Comparison of ENCODE assay signal across 12 cellular contexts in the genomic region with DNA sequence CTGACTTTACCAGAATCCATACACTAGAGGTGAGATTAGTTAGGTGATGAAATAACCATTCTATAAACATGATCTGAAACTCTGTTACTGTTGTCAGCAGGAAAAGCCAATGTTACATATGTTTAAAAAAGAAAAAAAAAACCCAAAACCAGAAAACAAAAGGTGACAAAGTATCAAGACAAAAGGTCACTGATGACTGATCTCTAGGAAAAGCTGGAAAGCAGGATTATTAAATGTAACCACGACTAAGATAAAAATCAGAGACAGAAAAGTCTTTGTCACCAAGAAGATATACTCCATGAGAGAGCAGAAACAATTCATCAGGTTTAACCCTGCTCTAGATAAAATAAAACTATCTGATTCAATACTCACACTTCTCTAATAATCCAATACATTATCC. TPM values are rescaled to one million over a fixed set of nuclear protein-coding genes. Genes with fewer than 3 reads are reported as not detected.
A peak's percentile ranks its signal among the peaks of the same experiment; 100 is the strongest.
DNase-seq lines count a peak whose midpoint lies in the region; ATAC-seq and TF ChIP-seq lines count a peak whose summit lies in the region.
"Had no signal": no experiment of that assay in that cellular context is flagged by ENCODE, and none has a peak within 500 bp of the region (broad histone marks: within the 10 kb centered on the region; RNA-seq: fewer than 3 reads in every experiment).

No MANE protein-coding gene starts in this region.

- H3K27ac ChIP-seq in subcutaneous abdominal adipose tissue (ENCODE audit: low read depth, low read length) = peak overlapping the region; percentile 28
- H3K27ac ChIP-seq: parathyroid adenoma had no signal

- no peaks in the 10 kb centered on the region for H3K9me3 Mint-ChIP-seq in activated naive CD4-positive, alpha-beta T cell treated with anti-CD3 and anti-CD28 coated beads, Interleukin-2, amount 50 U/mL, for 24 hours
- H3K9me3 Mint-ChIP-seq in WTC11 = no peaks in the 10 kb centered on the region
- no peaks in the 10 kb centered on the region for H3K9me3 Mint-ChIP-seq in immature natural killer cell

- no peaks in the 10 kb centered on the region for H3K9me3 ChIP-seq in subcutaneous abdominal adipose tissue (ENCODE audit: control insufficient read depth in 5 of 5, low read length in 5 of 5)

- H3K36me3 Mint-ChIP-seq in activated naive CD4-positive, alpha-beta T cell treated with anti-CD3 and anti-CD28 coated beads, Interleukin-2, amount 50 U/mL, for 24 hours = peaks cover 22% of the 10 kb centered on the region
- H3K36me3 Mint-ChIP-seq in WTC11 = peaks cover 65% of the 10 kb centered on the region
- H3K36me3 Mint-ChIP-seq in immature natural killer cell = peaks cover 11 to 36% (median 14%) of the 10 kb centered on the region in 3 donors

- ATAC-seq in WTC11 (no peak), HG03432 (IDR thresholded peaks at IDR 0.05; ENCODE audit: unreplicated experiment) (no peak), HG02610 (IDR thresholded peaks at IDR 0.05; ENCODE audit: unreplicated experiment) (no peak), HG02588 (IDR thresholded peaks at IDR 0.05; ENCODE audit: unreplicated experiment) (no peak)

- no peak for TF ChIP-seq CTCF in WTC11 (IDR thresholded peaks at IDR 0.05)

- peaks cover 42 to 62% (median 52%) of the 10 kb centered on the region in 5 donors for H3K36me3 ChIP-seq in subcutaneous abdominal adipose tissue (ENCODE audit: control insufficient read depth in 5 of 5, insufficient read depth in 5 of 5, low read length in 5 of 5)

- no peaks in the 10 kb centered on the region for H3K27me3 Mint-ChIP-seq in activated naive CD4-positive, alpha-beta T cell treated with anti-CD3 and anti-CD28 coated beads, Interleukin-2, amount 50 U/mL, for 24 hours
- H3K27me3 Mint-ChIP-seq in WTC11 (ENCODE audit: low read depth) (no peaks in the 10 kb centered on the region), immature natural killer cell (ENCODE audit: low read depth in 3 of 3) (peaks cover 10 to 14% (median 13%) of the 10 kb centered on the region in 3 donors)

- no peak for DNase-seq in activated naive CD4-positive, alpha-beta T cell (lab: John Stamatoyannopoulos, UW)
- no peak for DNase-seq in WTC11 (ENCODE audit: low spot score)
- DNase-seq in immature natural killer cell = no peak
- DNase-seq: mesendoderm; NK-92 treated with Interleukin-12 subunit alpha and Interleukin-12 subunit beta, amount 100 ng/mL, for 24 hours; SHP77 treated with DMSO at 0.1 percent for 48 hours had no signal

- no peak overlapping the region for H3K4me3 ChIP-seq in subcutaneous abdominal adipose tissue (ENCODE audit: low read depth in 1 of 5, low read length in 5 of 5)

- POLR2A ChIA-PET in WTC11 (lab: Charles Lee) = no interaction called here

- H3K4me1 Mint-ChIP-seq in activated naive CD4-positive, alpha-beta T cell treated with anti-CD3 and anti-CD28 coated beads, Interleukin-2, amount 50 U/mL, for 24 hours = peaks cover 70% of the 10 kb centered on the region
- H3K4me1 Mint-ChIP-seq in WTC11 = peaks cover 22% of the 10 kb centered on the region
- H3K4me1 Mint-ChIP-seq in immature natural killer cell = peaks cover 45 to 61% of the 10 kb centered on the region in 2 donors

- CTCF ChIA-PET in WTC11 (lab: Charles Lee) = interaction anchor here (0.6 to 1.0 kb wide), 2 partner anchors 39 to 175 kb away, joined by 3 read pairs; no protein-coding TSS in a partner anchor

- H3K4me1 ChIP-seq in subcutaneous abdominal adipose tissue (ENCODE audit: control insufficient read depth in 5 of 5, insufficient read depth in 5 of 5, low read length in 5 of 5) = peaks cover 11 to 32% (median 28%) of the 10 kb centered on the region in 5 donors
- H3K4me1 ChIP-seq: parathyroid adenoma had no signal

- no peak overlapping the region for H3K9ac ChIP-seq in subcutaneous abdominal adipose tissue (ENCODE audit: low read length in 5 of 5)
- H3K9ac ChIP-seq: parathyroid adenoma had no signal

- H3K4me3 Mint-ChIP-seq in activated naive CD4-positive, alpha-beta T cell treated with anti-CD3 and anti-CD28 coated beads, Interleukin-2, amount 50 U/mL, for 24 hours = peak overlapping the region; percentile 23
- H3K4me3 Mint-ChIP-seq in WTC11 (no peak overlapping the region), immature natural killer cell (peak overlapping the region in 1 of 5 donors; percentile 0)

- H3K27me3 ChIP-seq in subcutaneous abdominal adipose tissue (ENCODE audit: control insufficient read depth in 5 of 5, insufficient read depth in 4 of 5, low read length in 5 of 5) = peaks cover 0 to 4% (median 0%) of the 10 kb centered on the region in 5 donors

- peak overlapping the region; percentile 65 for H3K27ac Mint-ChIP-seq in activated naive CD4-positive, alpha-beta T cell treated with anti-CD3 and anti-CD28 coated beads, Interleukin-2, amount 50 U/mL, for 24 hours
- H3K27ac Mint-ChIP-seq in WTC11 = peak overlapping the region; percentile 45
- H3K27ac Mint-ChIP-seq in immature natural killer cell = peak overlapping the region; percentile 21 to 82 (median 63)

TF ChIP-seq in WTC11, 78 proteins besides CTCF, POLR2A, EP300 and RAD21:
- TF ChIP-seq, protein P1, sequence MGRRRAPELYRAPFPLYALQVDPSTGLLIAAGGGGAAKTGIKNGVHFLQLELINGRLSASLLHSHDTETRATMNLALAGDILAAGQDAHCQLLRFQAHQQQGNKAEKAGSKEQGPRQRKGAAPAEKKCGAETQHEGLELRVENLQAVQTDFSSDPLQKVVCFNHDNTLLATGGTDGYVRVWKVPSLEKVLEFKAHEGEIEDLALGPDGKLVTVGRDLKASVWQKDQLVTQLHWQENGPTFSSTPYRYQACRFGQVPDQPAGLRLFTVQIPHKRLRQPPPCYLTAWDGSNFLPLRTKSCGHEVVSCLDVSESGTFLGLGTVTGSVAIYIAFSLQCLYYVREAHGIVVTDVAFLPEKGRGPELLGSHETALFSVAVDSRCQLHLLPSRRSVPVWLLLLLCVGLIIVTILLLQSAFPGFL (CRISPR knock-in tag; IDR thresholded peaks at IDR 0.05; ENCODE audit: borderline replicate concordance) = no peak
- TF ChIP-seq ATF1 (CRISPR knock-in tag; IDR thresholded peaks at IDR 0.05) (no peak), ATF3 (CRISPR knock-in tag; conservative IDR thresholded peaks at IDR 0.05) (no peak), CREM (CRISPR knock-in tag; IDR thresholded peaks at IDR 0.05) (no peak), TP53 (CRISPR knock-in tag; IDR thresholded peaks at IDR 0.05) (no peak), FOXP1 (CRISPR knock-in tag; IDR thresholded peaks at IDR 0.05; ENCODE audit: borderline replicate concordance) (no peak), FOXJ3 (CRISPR knock-in tag; IDR thresholded peaks at IDR 0.05; ENCODE audit: borderline replicate concordance) (no peak), SP1 (CRISPR knock-in tag; conservative IDR thresholded peaks at IDR 0.05) (no peak), NFE2L1 (CRISPR knock-in tag; IDR thresholded peaks at IDR 0.05) (no peak), ZNF138 (CRISPR knock-in tag; conservative IDR thresholded peaks at IDR 0.05) (no peak), KAT7 (CRISPR knock-in tag; IDR thresholded peaks at IDR 0.05; ENCODE audit: borderline replicate concordance) (no peak)
- TF ChIP-seq, protein P2, sequence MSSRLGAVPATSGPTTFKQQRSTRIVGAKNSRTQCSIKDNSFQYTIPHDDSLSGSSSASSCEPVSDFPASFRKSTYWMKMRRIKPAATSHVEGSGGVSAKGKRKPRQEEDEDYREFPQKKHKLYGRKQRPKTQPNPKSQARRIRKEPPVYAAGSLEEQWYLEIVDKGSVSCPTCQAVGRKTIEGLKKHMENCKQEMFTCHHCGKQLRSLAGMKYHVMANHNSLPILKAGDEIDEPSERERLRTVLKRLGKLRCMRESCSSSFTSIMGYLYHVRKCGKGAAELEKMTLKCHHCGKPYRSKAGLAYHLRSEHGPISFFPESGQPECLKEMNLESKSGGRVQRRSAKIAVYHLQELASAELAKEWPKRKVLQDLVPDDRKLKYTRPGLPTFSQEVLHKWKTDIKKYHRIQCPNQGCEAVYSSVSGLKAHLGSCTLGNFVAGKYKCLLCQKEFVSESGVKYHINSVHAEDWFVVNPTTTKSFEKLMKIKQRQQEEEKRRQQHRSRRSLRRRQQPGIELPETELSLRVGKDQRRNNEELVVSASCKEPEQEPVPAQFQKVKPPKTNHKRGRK (CRISPR knock-in tag; IDR thresholded peaks at IDR 0.05; ENCODE audit: borderline replicate concordance) = no peak
- TF ChIP-seq, protein P3, sequence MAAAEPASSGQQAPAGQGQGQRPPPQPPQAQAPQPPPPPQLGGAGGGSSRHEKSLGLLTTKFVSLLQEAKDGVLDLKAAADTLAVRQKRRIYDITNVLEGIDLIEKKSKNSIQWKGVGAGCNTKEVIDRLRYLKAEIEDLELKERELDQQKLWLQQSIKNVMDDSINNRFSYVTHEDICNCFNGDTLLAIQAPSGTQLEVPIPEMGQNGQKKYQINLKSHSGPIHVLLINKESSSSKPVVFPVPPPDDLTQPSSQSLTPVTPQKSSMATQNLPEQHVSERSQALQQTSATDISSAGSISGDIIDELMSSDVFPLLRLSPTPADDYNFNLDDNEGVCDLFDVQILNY (CRISPR knock-in tag; IDR thresholded peaks at IDR 0.05) = no peak
TF ChIP-seq in WTC11: peak in this region for 0.

RNA-seq across cellular contexts. Expression of gene SETD5, which starts 5.4 kb away (rescaled TPM):
- total RNA-seq in WTC11 (2021) = 247 to 279 TPM (median 268 TPM) in 3 replicates
- polyA plus RNA-seq in immature natural killer cell = 10 to 100 TPM; 13.7 to 50.2 (median 19.2) TPM

RNA-seq across cellular contexts. Expression of gene THUMPD3, which starts 29.2 kb away (rescaled TPM):
- 55.2 to 67.5 TPM (median 66.0 TPM) in 3 replicates for total RNA-seq in WTC11 (2021)
- polyA plus RNA-seq in immature natural killer cell = 10 to 100 TPM; 13.2 to 23.1 (median 15.3) TPM
